In the genomic region with DNA sequence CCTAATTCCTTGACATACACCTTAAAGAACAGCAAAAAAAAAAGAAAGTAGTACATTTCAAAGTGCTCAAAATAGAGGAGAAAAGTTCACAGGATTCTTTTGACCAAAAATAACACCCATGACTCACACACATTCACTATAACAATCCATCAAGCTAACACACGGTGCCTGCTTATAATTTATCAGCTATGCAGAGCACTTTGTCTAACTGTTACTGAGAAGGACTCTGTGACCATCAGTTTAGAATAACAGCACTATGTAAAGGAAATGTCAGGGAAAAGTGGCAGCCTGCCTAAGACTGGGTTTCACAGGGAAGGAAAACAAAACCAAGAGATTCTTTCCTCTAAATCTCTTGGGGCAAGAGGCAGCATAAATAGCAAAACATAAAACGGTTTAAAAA, we compare ENCODE assay signal across 11 cellular contexts. TPM values are rescaled to one million over a fixed set of nuclear protein-coding genes. Genes with fewer than 3 reads are reported as not detected.
DNase-seq lines count a peak whose midpoint lies in the region; TF ChIP-seq lines count a peak whose summit lies in the region.
"Had no signal": no experiment of that assay in that cellular context is flagged by ENCODE, and none has a peak within 500 bp of the region (broad histone marks: within the 10 kb centered on the region; RNA-seq: fewer than 3 reads in every experiment).

No MANE protein-coding gene starts in this region.

- H3K4me1 ChIP-seq in osteoblast (ENCODE audit: insufficient read depth, low read length), result peaks cover 45% of the 10 kb centered on the region
- H3K4me1 ChIP-seq: testis had no signal

- H3K9me3 ChIP-seq in osteoblast (ENCODE audit: low read depth, low read length), result no peaks in the 10 kb centered on the region
- H3K9me3 ChIP-seq: testis had no signal

- peak overlapping the region; percentile 45 for H3K27ac ChIP-seq in osteoblast (ENCODE audit: low read depth, low read length)
- H3K27ac ChIP-seq in substantia nigra (ENCODE audit: low read depth, low read length, poor library complexity, severe bottlenecking), result no peak overlapping the region
- H3K27ac ChIP-seq: testis had no signal

- peak; percentile 69 for DNase-seq in AG08395 (ENCODE audit: low spot score)
- DNase-seq in RPMI7951 (ENCODE audit: low read depth), result peak; percentile 74
- DNase-seq in fibroblast of the aortic adventitia (ENCODE audit: low read depth), result peak; percentile 94
- DNase-seq in osteoblast (ENCODE audit: insufficient read length, low spot score, missing footprints), result no peak
- no peak for DNase-seq in NCI-H2107 treated with DMSO at 0.1 percent for 48 hours (lab: John Stamatoyannopoulos, UW; ENCODE audit: unreplicated experiment)
- DNase-seq in substantia nigra (lab: John Stamatoyannopoulos, UW), result no peak
- DNase-seq in NCI-H1048 (lab: John Stamatoyannopoulos, UW), result no peak
- DNase-seq in NCI-H1436 treated with DMSO at 0.1 percent for 48 hours (lab: John Stamatoyannopoulos, UW), result no peak
- DNase-seq: effector memory CD4-positive, alpha-beta T cell; Karpas-422; testis had no signal

- no peaks in the 10 kb centered on the region for H3K36me3 ChIP-seq in osteoblast (ENCODE audit: insufficient read depth, low read length)

- no peak overlapping the region for H2AFZ ChIP-seq in osteoblast (ENCODE audit: low read length)

- H3K79me2 ChIP-seq in osteoblast (ENCODE audit: insufficient read depth, low read length), result no peaks in the 10 kb centered on the region

- H3K4me3 ChIP-seq in fibroblast of the aortic adventitia (ENCODE audit: low read depth, low read length) (no peak overlapping the region), osteoblast (ENCODE audit: insufficient read depth, low read length) (peak overlapping the region; percentile 33)
- H3K4me3 ChIP-seq: testis had no signal

- H3K27me3 ChIP-seq in osteoblast (ENCODE audit: insufficient read depth, low read length), result no peaks in the 10 kb centered on the region
- H3K27me3 ChIP-seq: testis had no signal

- TF ChIP-seq CTCF in fibroblast of the aortic adventitia (IDR thresholded peaks at IDR 0.05; ENCODE audit: insufficient read depth, low read length), result no peak
- no peak for TF ChIP-seq CTCF in osteoblast (IDR thresholded peaks at IDR 0.05; ENCODE audit: extremely low read depth, low read depth, low read length)

- H4K20me1 ChIP-seq in osteoblast (ENCODE audit: insufficient read depth, low read length), result no peaks in the 10 kb centered on the region

- H3K4me2 ChIP-seq in osteoblast (ENCODE audit: insufficient read depth, low read length), result peak overlapping the region; percentile 70

RNA-seq across cellular contexts. Expression of gene CCDC149, which starts 54.8 kb away (rescaled TPM):
- 4.1 and 4.3 TPM in 2 replicates for total RNA-seq in RPMI7951 (2014; rRNA removed; shearing (Covaris generic))
- total RNA-seq in fibroblast of the aortic adventitia (ENCODE audit: low replicate concordance) (11.0 and 18.3 TPM in 2 replicates), osteoblast (12.3 and 14.7 TPM in 2 replicates)

Comparison
In these comparisons a context has a peak if more than half of its experiments do, and no peak if none do; other contexts are left out.
1. DNase-seq: peak in AG08395 (single experiment), RPMI7951 (single experiment) and fibroblast of the aortic adventitia (single experiment); none in osteoblast (single experiment), NCI-H2107 treated with DMSO at 0.1 percent for 48 hours (single experiment), substantia nigra (0 of 49), NCI-H1048 (single experiment) and NCI-H1436 treated with DMSO at 0.1 percent for 48 hours (single experiment).